ENCODE assay signal across 23 cellular contexts in the genomic region with DNA sequence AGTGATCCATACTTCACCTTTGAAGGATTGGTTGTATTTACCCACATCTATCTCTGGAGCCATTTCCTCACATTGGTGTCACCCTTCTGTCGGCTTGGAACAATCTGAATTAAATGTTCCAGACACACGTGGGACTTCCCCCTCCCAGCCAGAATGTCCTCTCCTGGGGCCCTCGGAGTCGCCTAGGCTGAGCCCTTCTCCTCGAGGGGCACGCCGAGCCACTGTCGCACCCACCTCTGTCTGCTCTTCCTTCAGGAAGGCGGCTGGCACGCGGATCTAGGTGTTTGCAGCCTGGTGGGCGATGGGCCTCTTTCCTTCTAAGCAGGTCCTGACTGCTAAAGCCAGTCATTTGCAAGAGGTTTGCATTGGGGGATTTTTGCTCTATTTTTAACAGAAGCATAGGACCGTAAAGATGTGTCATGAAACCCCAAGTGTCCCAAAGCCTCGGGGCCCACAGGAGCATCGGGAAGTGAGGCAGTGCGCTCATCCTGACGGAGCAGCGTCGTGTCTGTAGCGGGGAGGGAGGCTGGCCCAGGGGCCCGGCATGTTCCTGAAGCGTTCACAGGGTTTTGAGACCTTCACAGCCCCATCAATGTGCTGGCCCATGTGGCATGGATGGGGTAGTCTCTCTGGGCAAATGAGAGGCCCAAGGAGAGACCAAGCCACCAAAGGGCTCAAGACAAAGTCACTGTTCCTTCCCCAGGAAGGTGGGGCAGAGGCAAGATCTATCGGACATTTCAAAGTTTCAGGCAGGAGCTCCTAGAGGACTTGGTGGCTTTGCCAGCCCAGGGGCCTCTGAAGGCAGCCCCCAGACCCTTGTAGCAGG.
DNase-seq lines count a peak whose midpoint lies in the region; ATAC-seq and TF ChIP-seq lines count a peak whose summit lies in the region.
"Had no signal": no experiment of that assay in that cellular context is flagged by ENCODE, and none has a peak within 500 bp of the region (broad histone marks: within the 10 kb centered on the region; RNA-seq: fewer than 3 reads in every experiment).

No MANE protein-coding gene starts in this region.

- TF ChIP-seq POLR2A in suprapubic skin (IDR thresholded peaks at IDR 0.05): no peak

- intact Hi-C loops in lower lobe of right lung (cut with DNase I): no loop called here
- intact Hi-C loops in dorsolateral prefrontal cortex (cut with DNase I): no loop called here

- H3K9me3 ChIP-seq in DOHH2 (ENCODE audit: control insufficient read depth, insufficient read depth, low read length) (no peaks in the 10 kb centered on the region), lower lobe of right lung (no peaks in the 10 kb centered on the region), suprapubic skin (no peaks in the 10 kb centered on the region)
- H3K9me3 ChIP-seq: breast epithelium, MG63, thyroid gland had no signal

- TF ChIP-seq CTCF in DOHH2 (IDR thresholded peaks at IDR 0.05; ENCODE audit: low read depth, low read length, poor library complexity, severe bottlenecking) (no peak), lower lobe of right lung (IDR thresholded peaks at IDR 0.05) (no peak), suprapubic skin (IDR thresholded peaks at IDR 0.05) (no peak), dorsolateral prefrontal cortex (IDR thresholded peaks at IDR 0.05 in 54 of 56, conservative IDR thresholded peaks at IDR 0.05 in 2 of 56; ENCODE audit: low read depth in 1 of 56, partially characterized antibody in 56 of 56) (no peak)

- H3K79me2 ChIP-seq in DOHH2 (ENCODE audit: control insufficient read depth, low read length): no peaks in the 10 kb centered on the region

- no peaks in the 10 kb centered on the region for H4K20me1 ChIP-seq in DOHH2 (ENCODE audit: control insufficient read depth, insufficient read depth, low read depth, low read length)

- no peaks in the 10 kb centered on the region for H3K9me2 ChIP-seq in DOHH2 (replicated peaks; ENCODE audit: control insufficient read depth, low read length)

- DNase-seq in lower lobe of right lung (peak; percentile 36), suprapubic skin (ENCODE audit: low spot score in 2 of 2) (no peak), dorsolateral prefrontal cortex (no peak)
- DNase-seq: ACHN; activated CD4-positive, alpha-beta T cell treated with anti-CD3 and anti-CD28 coated beads for 36 hours; activated effector memory CD4-positive, alpha-beta T cell treated with Interleukin-2 at 50 U/mL for 16 hours; CD4-positive, alpha-beta memory T cell; cortex of kidney; GM23248; left cardiac atrium; MG63; NCI-H2171; NCI-H526 treated with DMSO at 0.1 percent for 48 hours; nephron progenitor cell; stimulated activated CD4-positive, alpha-beta T cell treated with anti-CD3 and anti-CD28 coated beads, Interleukin-1b, Interleukin-23, amount 100 ng/mL, for 48 hours; stimulated activated naive CD4-positive, alpha-beta T cell; thyroid gland had no signal

- no peak for TF ChIP-seq EP300 in suprapubic skin (IDR thresholded peaks at IDR 0.05)

- H3K4me3 ChIP-seq in DOHH2 (ENCODE audit: low read length) (peak overlapping the region; percentile 19), lower lobe of right lung (no peak overlapping the region), suprapubic skin (no peak overlapping the region), dorsolateral prefrontal cortex (no peak overlapping the region)
- H3K4me3 ChIP-seq: breast epithelium, GM23248, MG63, thyroid gland had no signal

- H3K36me3 ChIP-seq in DOHH2 (ENCODE audit: control insufficient read depth, low read length) (no peaks in the 10 kb centered on the region), lower lobe of right lung (peaks cover 76% of the 10 kb centered on the region), suprapubic skin (peaks cover 20% of the 10 kb centered on the region)
- H3K36me3 ChIP-seq: breast epithelium, MG63 had no signal

- 86% methylated on average over 20 of the region's 23 CpGs for WGBS in suprapubic skin

- H3F3A ChIP-seq in DOHH2 (ENCODE audit: control insufficient read depth, insufficient read depth): no peaks in the 10 kb centered on the region

- H3K27ac ChIP-seq in DOHH2 (ENCODE audit: low read depth, low read length) (no peak overlapping the region), lower lobe of right lung (no peak overlapping the region), suprapubic skin (no peak overlapping the region), dorsolateral prefrontal cortex (no peak overlapping the region)
- H3K27ac ChIP-seq: breast epithelium, GM23248, thyroid gland had no signal

- no peaks in the 10 kb centered on the region for H3K27me3 ChIP-seq in DOHH2 (ENCODE audit: control insufficient read depth, low read length)
- no peaks in the 10 kb centered on the region for H3K27me3 ChIP-seq in lower lobe of right lung (ENCODE audit: low read depth)
- no peaks in the 10 kb centered on the region for H3K27me3 ChIP-seq in suprapubic skin
- H3K27me3 ChIP-seq in dorsolateral prefrontal cortex: no peaks in the 10 kb centered on the region
- H3K27me3 ChIP-seq: breast epithelium, MG63, thyroid gland had no signal

- ATAC-seq in GM18868 (IDR thresholded peaks at IDR 0.05; ENCODE audit: unreplicated experiment) (peak; percentile 73), HG02885 (IDR thresholded peaks at IDR 0.05; ENCODE audit: poor library complexity, unreplicated experiment) (peak; percentile 60), lower lobe of right lung (no peak), GM18870 (IDR thresholded peaks at IDR 0.05; ENCODE audit: unreplicated experiment) (no peak), HG03460 (IDR thresholded peaks at IDR 0.05; ENCODE audit: unreplicated experiment) (no peak)
- ATAC-seq: activated CD4-positive, alpha-beta T cell treated with anti-CD3 and anti-CD28 coated beads for 36 hours; left cardiac atrium had no signal

- peak overlapping the region; percentile 42 for H3K4me2 ChIP-seq in DOHH2 (ENCODE audit: low read length)

- H3K4me1 ChIP-seq in DOHH2 (ENCODE audit: control insufficient read depth, low read length): peaks cover 25% of the 10 kb centered on the region
- H3K4me1 ChIP-seq in lower lobe of right lung: no peaks in the 10 kb centered on the region
- peaks cover under 1% of the 10 kb centered on the region for H3K4me1 ChIP-seq in suprapubic skin
- H3K4me1 ChIP-seq: breast epithelium had no signal

Comparison
In these comparisons a context has a peak if more than half of its experiments do, and no peak if none do; other contexts are left out.
1. ATAC-seq: peak in GM18868 (single experiment) and HG02885 (single experiment); none in lower lobe of right lung (0 of 2), GM18870 (single experiment) and HG03460 (single experiment).